ENCODE assay signal across 15 cellular contexts in the genomic region with DNA sequence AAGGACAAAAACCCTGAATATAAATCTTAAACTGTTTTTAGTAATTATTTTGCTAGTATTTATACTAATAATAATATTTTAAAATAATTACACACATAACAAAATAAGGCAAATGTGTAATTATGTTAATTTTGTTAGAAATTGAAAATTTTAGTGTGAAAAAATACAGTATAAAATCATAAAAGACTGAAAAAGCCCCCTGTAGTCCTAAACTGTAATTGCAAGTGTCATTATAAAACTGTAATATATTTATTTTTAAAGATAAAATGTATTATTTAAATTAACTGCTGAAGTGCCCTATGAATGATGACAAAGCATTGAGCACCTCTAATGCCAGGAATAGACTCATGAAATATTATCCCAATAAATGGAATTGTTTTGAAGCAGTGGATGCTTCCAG.
DNase-seq lines count a peak whose midpoint lies in the region; TF ChIP-seq lines count a peak whose summit lies in the region.
"Had no signal": no experiment of that assay in that cellular context is flagged by ENCODE, and none has a peak within 500 bp of the region (broad histone marks: within the 10 kb centered on the region; RNA-seq: fewer than 3 reads in every experiment).

No MANE protein-coding gene starts in this region.

- H2AFZ ChIP-seq in SU-DHL-6 (ENCODE audit: low read depth, low read length, severe bottlenecking) (peak overlapping the region; percentile 8), smooth muscle cell (ENCODE audit: low read depth) (no peak overlapping the region)

- H3K4me1 Mint-ChIP-seq in CD14-positive monocyte (no peaks in the 10 kb centered on the region), endothelial cell (ENCODE audit: unreplicated experiment) (no peaks in the 10 kb centered on the region)

- no peaks in the 10 kb centered on the region for H3K9me2 ChIP-seq in SU-DHL-6 (replicated peaks; ENCODE audit: insufficient read depth, low read length)

- H3K36me3 Mint-ChIP-seq in CD14-positive monocyte (no peaks in the 10 kb centered on the region), endothelial cell (ENCODE audit: low read depth, unreplicated experiment) (no peaks in the 10 kb centered on the region)

- H3K27me3 Mint-ChIP-seq in CD14-positive monocyte (ENCODE audit: low read depth in 3 of 3), result no peaks in the 10 kb centered on the region
- no peaks in the 10 kb centered on the region for H3K27me3 Mint-ChIP-seq in endothelial cell (ENCODE audit: unreplicated experiment)

- H3K4me2 ChIP-seq in SU-DHL-6 (ENCODE audit: low read depth, low read length, poor library complexity, severe bottlenecking), result no peak overlapping the region
- H3K4me2 ChIP-seq in smooth muscle cell, result no peak overlapping the region

- H4K20me1 ChIP-seq in SU-DHL-6 (ENCODE audit: low read depth, low read length) (no peaks in the 10 kb centered on the region), smooth muscle cell (ENCODE audit: low read depth) (no peaks in the 10 kb centered on the region)

- H3K9me3 Mint-ChIP-seq in CD14-positive monocyte, result peaks cover 0 to 7% (median 2%) of the 10 kb centered on the region in 7 donors
- H3K9me3 Mint-ChIP-seq in endothelial cell (ENCODE audit: unreplicated experiment), result peaks cover 17% of the 10 kb centered on the region

- no peaks in the 10 kb centered on the region for H3K9me3 ChIP-seq in SU-DHL-6 (ENCODE audit: insufficient read depth, low read length)
- H3K9me3 ChIP-seq in smooth muscle cell (replicated peaks; ENCODE audit: low read depth), result no peaks in the 10 kb centered on the region

- no peaks in the 10 kb centered on the region for H3K4me1 ChIP-seq in smooth muscle cell (ENCODE audit: low read depth)

- H3K79me2 ChIP-seq in SU-DHL-6 (ENCODE audit: insufficient read depth, low read length) (no peaks in the 10 kb centered on the region), smooth muscle cell (ENCODE audit: low read depth) (no peaks in the 10 kb centered on the region)

- DNase-seq in CD14-positive monocyte (ENCODE audit: low spot score) (no peak), endothelial cell (ENCODE audit: low spot score) (no peak), smooth muscle cell (lab: John Stamatoyannopoulos, UW; ENCODE audit: unreplicated experiment) (no peak), dorsolateral prefrontal cortex (no peak), OCI-M1 (lab: John Stamatoyannopoulos, UW) (no peak), COLO668 (lab: John Stamatoyannopoulos, UW; ENCODE audit: unreplicated experiment) (no peak)
- DNase-seq: DMS 273 treated with DMSO at 0.1 percent for 48 hours, GF-D8, HCEC 1CT, NCI-H1436, NCI-H2029, NCI-H2171 treated with DMSO at 0.1 percent for 48 hours, NCI-H446 treated with DMSO at 0.1 percent for 48 hours, PC-3 had no signal

- intact Hi-C loops in CD14-positive monocyte (cut with micrococcal nuclease) (no loop called here), dorsolateral prefrontal cortex (cut with DNase I) (no loop called here)

- peak; percentile 10 for TF ChIP-seq CTCF in CD14-positive monocyte (IDR thresholded peaks at IDR 0.05)
- TF ChIP-seq CTCF in SU-DHL-6 (IDR thresholded peaks at IDR 0.05; ENCODE audit: insufficient read depth, low read length, poor library complexity, severe bottlenecking), result no peak
- TF ChIP-seq CTCF in endothelial cell (IDR thresholded peaks at IDR 0.05; ENCODE audit: unreplicated experiment), result peak; percentile 52
- TF ChIP-seq CTCF in smooth muscle cell (IDR thresholded peaks at IDR 0.05; ENCODE audit: borderline replicate concordance, insufficient read depth, poor library complexity, severe bottlenecking), result peak; percentile 21
- peak in 7 of 56 donors; percentile 8 to 29 (median 21) for TF ChIP-seq CTCF in dorsolateral prefrontal cortex (IDR thresholded peaks at IDR 0.05 in 54 of 56, conservative IDR thresholded peaks at IDR 0.05 in 2 of 56; ENCODE audit: low read depth in 1 of 56, partially characterized antibody in 56 of 56)

- no peaks in the 10 kb centered on the region for H3K27me3 ChIP-seq in SU-DHL-6 (ENCODE audit: low read length)
- no peaks in the 10 kb centered on the region for H3K27me3 ChIP-seq in smooth muscle cell (ENCODE audit: low read depth)
- H3K27me3 ChIP-seq in dorsolateral prefrontal cortex, result no peaks in the 10 kb centered on the region

- no peak overlapping the region for H3K9ac ChIP-seq in SU-DHL-6 (ENCODE audit: low read length)
- H3K9ac ChIP-seq in smooth muscle cell (ENCODE audit: low read depth), result no peak overlapping the region

- no peak overlapping the region for H3K4me3 ChIP-seq in SU-DHL-6 (ENCODE audit: insufficient read depth, low read length, poor library complexity, severe bottlenecking)
- no peak overlapping the region for H3K4me3 ChIP-seq in smooth muscle cell
- H3K4me3 ChIP-seq in dorsolateral prefrontal cortex, result no peak overlapping the region

- no peak overlapping the region for H3K4me3 Mint-ChIP-seq in CD14-positive monocyte
- H3K4me3 Mint-ChIP-seq in endothelial cell (ENCODE audit: unreplicated experiment), result no peak overlapping the region

- H3K27ac Mint-ChIP-seq in CD14-positive monocyte (no peak overlapping the region), endothelial cell (ENCODE audit: unreplicated experiment) (no peak overlapping the region)

- H3K36me3 ChIP-seq in SU-DHL-6 (ENCODE audit: low read length) (no peaks in the 10 kb centered on the region), smooth muscle cell (ENCODE audit: low read depth) (no peaks in the 10 kb centered on the region)

- no peaks in the 10 kb centered on the region for H3F3A ChIP-seq in SU-DHL-6 (ENCODE audit: insufficient read depth)
- H3F3A ChIP-seq in smooth muscle cell (ENCODE audit: low read depth), result no peaks in the 10 kb centered on the region

- H3K27ac ChIP-seq in SU-DHL-6 (ENCODE audit: low read depth, low read length) (no peak overlapping the region), smooth muscle cell (ENCODE audit: low read depth) (no peak overlapping the region), dorsolateral prefrontal cortex (no peak overlapping the region)
